Comparison of ENCODE assay signal across 18 cellular contexts in the genomic region with DNA sequence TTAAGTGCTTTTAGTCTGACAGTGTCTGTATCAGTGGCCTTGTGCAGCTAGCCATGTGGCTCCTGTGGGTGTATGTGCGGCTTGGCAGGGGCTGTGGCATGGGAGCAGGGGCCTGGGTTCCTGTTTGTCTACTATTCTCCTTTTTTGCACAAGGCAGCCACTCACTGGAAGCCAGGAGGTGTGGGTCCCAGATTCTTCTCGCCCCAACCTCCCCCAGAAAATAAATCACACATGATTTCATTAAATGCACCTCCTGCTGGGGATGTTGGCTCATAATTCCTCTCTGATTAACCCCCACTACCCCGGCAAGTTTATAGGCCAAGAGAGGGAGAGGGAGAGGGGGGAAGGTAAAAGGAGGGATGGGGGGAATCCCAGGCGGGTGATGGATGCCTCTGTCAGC. TPM values are rescaled to one million over a fixed set of nuclear protein-coding genes. Genes with fewer than 3 reads are reported as not detected.
A peak's percentile ranks its signal among the peaks of the same experiment; 100 is the strongest.
DNase-seq lines count a peak whose midpoint lies in the region; ATAC-seq and TF ChIP-seq lines count a peak whose summit lies in the region.
"Had no signal": no experiment of that assay in that cellular context is flagged by ENCODE, and none has a peak within 500 bp of the region (broad histone marks: within the 10 kb centered on the region; RNA-seq: fewer than 3 reads in every experiment).

No MANE protein-coding gene starts in this region.

- H3K27me3 Mint-ChIP-seq in brain, result peaks cover 12% of the 10 kb centered on the region
- H3K27me3 Mint-ChIP-seq in nephron progenitor cell (ENCODE audit: low read depth, poor library complexity), result peaks cover 86% of the 10 kb centered on the region

- H3K4me3 Mint-ChIP-seq in brain (peak overlapping the region in 1 of 5 experiments; percentile 9), nephron progenitor cell (no peak overlapping the region)
- H3K4me3 Mint-ChIP-seq: CD4-positive, alpha-beta T cell; IgD-negative memory B cell had no signal

- TF ChIP-seq CTCF in brain (conservative IDR thresholded peaks at IDR 0.05) (no peak), nephron progenitor cell (IDR thresholded peaks at IDR 0.05) (no peak)

- no peaks in the 10 kb centered on the region for H3K9me3 Mint-ChIP-seq in brain
- no peaks in the 10 kb centered on the region for H3K9me3 Mint-ChIP-seq in nephron progenitor cell
- H3K9me3 Mint-ChIP-seq: CD4-positive, alpha-beta T cell; IgD-negative memory B cell had no signal

- H3K27ac Mint-ChIP-seq in brain (peak overlapping the region; percentile 23 to 97 (median 85)), nephron progenitor cell (no peak overlapping the region)
- H3K27ac Mint-ChIP-seq: CD4-positive, alpha-beta T cell; IgD-negative memory B cell had no signal

- H3K4me1 Mint-ChIP-seq in brain, result peaks cover 46% of the 10 kb centered on the region
- peaks cover 27% of the 10 kb centered on the region for H3K4me1 Mint-ChIP-seq in nephron progenitor cell

- no peak for ATAC-seq in HG02870 (IDR thresholded peaks at IDR 0.05; ENCODE audit: unreplicated experiment)

- H3K36me3 Mint-ChIP-seq in brain (peaks cover 31% of the 10 kb centered on the region), nephron progenitor cell (ENCODE audit: low read depth) (peaks cover 15% of the 10 kb centered on the region)

- DNase-seq in Ammon's horn (ENCODE audit: low spot score), result peak; percentile 24
- peak; percentile 30 for DNase-seq in GM03348 (ENCODE audit: low spot score)
- peak; percentile 44 for DNase-seq in retina
- DNase-seq in nephron progenitor cell, result no peak
- DNase-seq in epidermal melanocyte (ENCODE audit: insufficient read length, low spot score), result no peak
- DNase-seq: CD4-positive, alpha-beta T cell; COR-L47; MV-4-11; NCI-H1105 treated with DMSO at 0.1 percent for 48 hours; NCI-H1694 treated with DMSO at 0.1 percent for 48 hours; NCI-H226; NCI-H524; NCI-H82; OCI-M1; SJCRH30 had no signal

RNA-seq across cellular contexts. Expression of gene CALCOCO1, which starts 17.6 kb away (rescaled TPM):
- 122 TPM for polyA plus RNA-seq in brain (ENCODE audit: insufficient read depth, low read depth, low replicate concordance)

RNA-seq across cellular contexts. Expression of gene ATP5MC2, which starts 33.8 kb away (rescaled TPM):
- polyA plus RNA-seq in brain (ENCODE audit: insufficient read depth, low read depth, low replicate concordance), result 614 TPM

RNA-seq across cellular contexts. Expression of gene CISTR, which starts 42.1 kb away (rescaled TPM):
- polyA plus RNA-seq in brain (ENCODE audit: insufficient read depth, low read depth, low replicate concordance), result not detected
- polyA plus RNA-seq: IgD-negative memory B cell had no signal

Comparison
In these comparisons a context has a peak if more than half of its experiments do, and no peak if none do; other contexts are left out.
1. DNase-seq: peak in Ammon's horn (single experiment), GM03348 (single experiment) and retina (single experiment); none in nephron progenitor cell (single experiment) and epidermal melanocyte (single experiment).